ENCODE assay signal across 28 cellular contexts in genomic region chr15:98286200-98286599, GRCh38.
"Had no signal": no experiment of that assay in that cellular context is flagged by ENCODE, and none has a peak within 500 bp of the region (broad histone marks: within the 10 kb centered on the region; RNA-seq: fewer than 3 reads in every experiment).

No MANE protein-coding gene starts in this region.

- H3K27ac ChIP-seq: ascending aorta, breast epithelium, cardiac muscle cell, colonic mucosa, epithelial cell of prostate, gastroesophageal sphincter had no signal

- H3K9me3 ChIP-seq: ascending aorta, breast epithelium, colonic mucosa, gastroesophageal sphincter had no signal

- H3K27me3 ChIP-seq: ascending aorta, cardiac muscle cell, colonic mucosa had no signal

- ATAC-seq: activated CD4-positive, alpha-beta T cell treated with anti-CD3 and anti-CD28 coated beads for 36 hours; activated naive CD4-positive, alpha-beta T cell treated with anti-CD3 and anti-CD28 coated beads, Interleukin-2, amount 50 U/mL, for 72 hours; activated T-cell treated with anti-CD3 and anti-CD28 coated beads, Interleukin-2, amount 50 U/mL, for 72 hours; gastroesophageal sphincter had no signal

- H3K4me3 Mint-ChIP-seq: activated CD4-positive, alpha-beta memory T cell treated with anti-CD3 and anti-CD28 coated beads, Interleukin-2, amount 10 ng/mL, durations not matched to agents 7 days and 5 days; activated CD4-positive, alpha-beta T cell treated with anti-CD3 and anti-CD28 coated beads for 36 hours; activated CD4-positive, alpha-beta T cell treated with anti-CD3 and anti-CD28 coated beads, Interleukin-2, amount 10 ng/mL, durations not matched to agents 24 days and 14 days; activated naive CD4-positive, alpha-beta T cell treated with anti-CD3 and anti-CD28 coated beads, Interleukin-2, amount 10 ng/mL, durations not matched to agents 7 days and 5 days; activated naive CD8-positive, alpha-beta T cell treated with anti-CD3 and anti-CD28 coated beads, Interleukin-2, amount 10 ng/mL, durations not matched to agents 7 days and 5 days; activated T-cell treated with anti-CD3 and anti-CD28 coated beads, Interleukin-2, amount 50 U/mL, for 24 hours; activated T-cell treated with anti-CD3 and anti-CD28 coated beads, Interleukin-2, amount 50 U/mL, for 72 hours; brain had no signal

- H3K4me1 Mint-ChIP-seq: activated CD4-positive, alpha-beta memory T cell treated with anti-CD3 and anti-CD28 coated beads, Interleukin-2, amount 10 ng/mL, durations not matched to agents 7 days and 5 days; activated CD4-positive, alpha-beta T cell treated with anti-CD3 and anti-CD28 coated beads for 36 hours; activated CD4-positive, alpha-beta T cell treated with anti-CD3 and anti-CD28 coated beads, Interleukin-2, amount 10 ng/mL, durations not matched to agents 24 days and 14 days; activated naive CD4-positive, alpha-beta T cell treated with anti-CD3 and anti-CD28 coated beads, Interleukin-2, amount 10 ng/mL, durations not matched to agents 7 days and 5 days; activated naive CD8-positive, alpha-beta T cell treated with anti-CD3 and anti-CD28 coated beads, Interleukin-2, amount 10 ng/mL, durations not matched to agents 7 days and 5 days; brain had no signal

- H3K4me3 ChIP-seq: ascending aorta, breast epithelium, cardiac muscle cell, colonic mucosa, gastroesophageal sphincter had no signal

- H3K27ac Mint-ChIP-seq: activated CD4-positive, alpha-beta memory T cell treated with anti-CD3 and anti-CD28 coated beads, Interleukin-2, amount 10 ng/mL, durations not matched to agents 7 days and 5 days; activated CD4-positive, alpha-beta T cell treated with anti-CD3 and anti-CD28 coated beads for 36 hours; activated CD4-positive, alpha-beta T cell treated with anti-CD3 and anti-CD28 coated beads, Interleukin-2, amount 10 ng/mL, durations not matched to agents 24 days and 14 days; activated naive CD4-positive, alpha-beta T cell treated with anti-CD3 and anti-CD28 coated beads, Interleukin-2, amount 10 ng/mL, durations not matched to agents 7 days and 5 days; activated naive CD4-positive, alpha-beta T cell treated with anti-CD3 and anti-CD28 coated beads, Interleukin-2, amount 50 U/mL, for 72 hours; activated naive CD8-positive, alpha-beta T cell treated with anti-CD3 and anti-CD28 coated beads, Interleukin-2, amount 10 ng/mL, durations not matched to agents 7 days and 5 days; activated T-cell treated with anti-CD3 and anti-CD28 coated beads, Interleukin-2, amount 50 U/mL, for 24 hours; activated T-cell treated with anti-CD3 and anti-CD28 coated beads, Interleukin-2, amount 50 U/mL, for 72 hours; brain had no signal

- H3K27me3 Mint-ChIP-seq: activated CD4-positive, alpha-beta memory T cell treated with anti-CD3 and anti-CD28 coated beads, Interleukin-2, amount 10 ng/mL, durations not matched to agents 7 days and 5 days had no signal

- H3K4me1 ChIP-seq: ascending aorta, breast epithelium, colonic mucosa, gastroesophageal sphincter had no signal

- H3K36me3 Mint-ChIP-seq: activated naive CD4-positive, alpha-beta T cell treated with anti-CD3 and anti-CD28 coated beads, Interleukin-2, amount 10 ng/mL, durations not matched to agents 7 days and 5 days; activated naive CD4-positive, alpha-beta T cell treated with anti-CD3 and anti-CD28 coated beads, Interleukin-2, amount 50 U/mL, for 72 hours; activated naive CD8-positive, alpha-beta T cell treated with anti-CD3 and anti-CD28 coated beads, Interleukin-2, amount 10 ng/mL, durations not matched to agents 7 days and 5 days; brain had no signal

- H3K9me3 Mint-ChIP-seq: activated CD4-positive, alpha-beta memory T cell treated with anti-CD3 and anti-CD28 coated beads, Interleukin-2, amount 10 ng/mL, durations not matched to agents 7 days and 5 days; activated CD4-positive, alpha-beta T cell treated with anti-CD3 and anti-CD28 coated beads, Interleukin-2, amount 10 ng/mL, durations not matched to agents 24 days and 14 days; activated naive CD4-positive, alpha-beta T cell treated with anti-CD3 and anti-CD28 coated beads, Interleukin-2, amount 10 ng/mL, durations not matched to agents 7 days and 5 days; activated naive CD4-positive, alpha-beta T cell treated with anti-CD3 and anti-CD28 coated beads, Interleukin-2, amount 50 U/mL, for 72 hours; activated naive CD8-positive, alpha-beta T cell treated with anti-CD3 and anti-CD28 coated beads, Interleukin-2, amount 10 ng/mL, durations not matched to agents 7 days and 5 days; activated T-cell treated with anti-CD3 and anti-CD28 coated beads, Interleukin-2, amount 50 U/mL, for 24 hours; activated T-cell treated with anti-CD3 and anti-CD28 coated beads, Interleukin-2, amount 50 U/mL, for 72 hours had no signal

- H3K36me3 ChIP-seq: ascending aorta, breast epithelium, cardiac muscle cell, colonic mucosa, gastroesophageal sphincter had no signal

- DNase-seq: activated CD4-positive, alpha-beta memory T cell treated with anti-CD3 and anti-CD28 coated beads, Interleukin-2, amount 10 ng/mL, durations not matched to agents 7 days and 5 days; activated CD4-positive, alpha-beta T cell treated with anti-CD3 and anti-CD28 coated beads for 36 hours; activated CD4-positive, alpha-beta T cell treated with anti-CD3 and anti-CD28 coated beads, Interleukin-2, amount 10 ng/mL, durations not matched to agents 24 days and 14 days; activated CD4-positive, CD25-positive, alpha-beta regulatory T cell; activated CD4-positive, CD25-positive, alpha-beta regulatory T cell treated with anti-CD3 and anti-CD28 coated beads, Interleukin-2, amount 50 U/mL, for 72 hours; activated CD8-positive, alpha-beta memory T cell treated with anti-CD3 and anti-CD28 coated beads, Interleukin-2, amount 50 U/mL, for 48 hours; activated gamma-delta T cell; activated naive CD4-positive, alpha-beta T cell; activated naive CD4-positive, alpha-beta T cell treated with anti-CD3 and anti-CD28 coated beads, Interleukin-2, amount 10 ng/mL, durations not matched to agents 7 days and 5 days; activated naive CD8-positive, alpha-beta T cell treated with anti-CD3 and anti-CD28 coated beads, Interleukin-2, amount 10 ng/mL, durations not matched to agents 7 days and 5 days; activated T-cell treated with anti-CD3 and anti-CD28 coated beads for 4 hours; activated T-cell treated with anti-CD3 and anti-CD28 coated beads, Interleukin-2, amount 50 U/mL, for 24 hours; activated T-cell treated with anti-CD3 and anti-CD28 coated beads, Interleukin-2, amount 50 U/mL, for 72 hours; central memory CD4-positive, alpha-beta T cell; cerebellar nuclear complex; colonic mucosa; effector CD8-positive, alpha-beta T cell; foreskin melanocyte; T-helper 2 cell had no signal

- FAIRE-seq: endometrium, endothelial cell of umbilical vein had no signal
